In genomic region chr19:21396893-21397572, GRCh38 we compare ENCODE assay signal across 8 cellular contexts. TPM values are rescaled to one million over a fixed set of nuclear protein-coding genes. Genes with fewer than 3 reads are reported as not detected.
A peak's percentile ranks its signal among the peaks of the same experiment; 100 is the strongest.
DNase-seq lines count a peak whose midpoint lies in the region; ATAC-seq, FAIRE-seq and TF ChIP-seq lines count a peak whose summit lies in the region.

Gene ZNF493, plus strand, starts transcription at chr19:21397133. Its CDS starts 105 bp downstream, at chr19:21397238.

- H3K27me3 ChIP-seq in HUES6 (ENCODE audit: control insufficient read depth, insufficient read depth, low read length) (no peaks in the 10 kb centered on the region), PC-3 (ENCODE audit: low read length) (no peaks in the 10 kb centered on the region), esophagus (ENCODE audit: control insufficient read depth in 1 of 2, insufficient read depth in 2 of 2, low read length in 2 of 2) (no peaks in the 10 kb centered on the region), mucosa of rectum (ENCODE audit: control insufficient read depth in 2 of 2, insufficient read depth in 2 of 2, low read length in 2 of 2) (no peaks in the 10 kb centered on the region)

- H3K79me2 ChIP-seq in PC-3 (ENCODE audit: low read length), result no peaks in the 10 kb centered on the region

- peaks cover 58% of the 10 kb centered on the region for H3K36me3 Mint-ChIP-seq in activated T-cell treated with anti-CD3 and anti-CD28 coated beads, Interleukin-2, amount 50 U/mL, for 24 hours (ENCODE audit: low read depth)

- TF ChIP-seq CTCF in D721Med (IDR thresholded peaks at IDR 0.05; ENCODE audit: insufficient read depth, missing control alignments), result no peak
- TF ChIP-seq CTCF in PC-3 (conservative IDR thresholded peaks at IDR 0.05; ENCODE audit: low read depth, low read length), result no peak

- H3K27me3 Mint-ChIP-seq in activated T-cell treated with anti-CD3 and anti-CD28 coated beads, Interleukin-2, amount 50 U/mL, for 24 hours, result no peaks in the 10 kb centered on the region

- BruUV-seq in PC-3 (replicated peaks; lab: Mats Ljungman, UMichigan), result TSS peak; percentile 62

- H3K9me3 ChIP-seq in HUES6 (ENCODE audit: control insufficient read depth, insufficient read depth, low read depth, low read length) (peaks cover 25% of the 10 kb centered on the region; the same call in 1 of the 2 replicates), PC-3 (ENCODE audit: low read length) (0 out of 2 replicates have a peak, but pooled peaks cover 17% of the 10 kb centered on the region), esophagus (ENCODE audit: control insufficient read depth in 2 of 2, insufficient read depth in 1 of 2, low read depth in 1 of 2, low read length in 1 of 2) (peaks cover 0 to 1% of the 10 kb centered on the region in 2 donors), mucosa of rectum (ENCODE audit: control insufficient read depth in 2 of 2, low read length in 2 of 2) (no peaks in the 10 kb centered on the region)

- 0 out of 2 replicates have a peak within 1 kb of the TSS, but pooled peaks have one; percentile 34 for H3K4me2 ChIP-seq in PC-3 (ENCODE audit: low read length)

- POLR2A ChIA-PET in PC-3 (lab: Charles Lee; ENCODE audit: unreplicated experiment), result no interaction called here

- H3K4me3 ChIP-seq in HUES6 (ENCODE audit: low read depth, low read length) (peak within 1 kb of the TSS; percentile 82), PC-3 (ENCODE audit: low read length) (peak within 1 kb of the TSS; percentile 53), esophagus (ENCODE audit: low read depth in 1 of 2, low read length in 2 of 2) (peak within 1 kb of the TSS; percentile 86 to 94), mucosa of rectum (ENCODE audit: low read length in 2 of 2) (peak within 1 kb of the TSS; percentile 86 to 100)

- no peaks in the 10 kb centered on the region for H3K4me1 ChIP-seq in HUES6 (ENCODE audit: control insufficient read depth, insufficient read depth, low read length)
- no peaks in the 10 kb centered on the region for H3K4me1 ChIP-seq in PC-3 (ENCODE audit: insufficient read depth, low read length)
- no peaks in the 10 kb centered on the region for H3K4me1 ChIP-seq in esophagus (ENCODE audit: control insufficient read depth in 2 of 2, insufficient read depth in 2 of 2, low read length in 1 of 2)
- H3K4me1 ChIP-seq in mucosa of rectum (ENCODE audit: control insufficient read depth in 2 of 2, insufficient read depth in 2 of 2, low read length in 2 of 2), result peaks cover 0 to 7% of the 10 kb centered on the region in 2 donors

- ATAC-seq in GM21447 (IDR thresholded peaks at IDR 0.05; ENCODE audit: unreplicated experiment) (peak; percentile 100), PC-3 (peak; percentile 67)

- no peaks in the 10 kb centered on the region; the same call in 1 of the 2 replicates for H3K36me3 ChIP-seq in HUES6 (ENCODE audit: control insufficient read depth, insufficient read depth, low read length)
- no peaks in the 10 kb centered on the region for H3K36me3 ChIP-seq in PC-3 (ENCODE audit: low read depth, low read length)
- no peaks in the 10 kb centered on the region for H3K36me3 ChIP-seq in esophagus (ENCODE audit: control insufficient read depth in 2 of 2, insufficient read depth in 2 of 2, low read length in 1 of 2)
- peaks cover 9% of the 10 kb centered on the region in 2 donors for H3K36me3 ChIP-seq in mucosa of rectum (ENCODE audit: control insufficient read depth in 2 of 2, insufficient read depth in 2 of 2, low read length in 2 of 2)

- peak within 1 kb of the TSS; percentile 93 for H3K27ac Mint-ChIP-seq in activated T-cell treated with anti-CD3 and anti-CD28 coated beads, Interleukin-2, amount 50 U/mL, for 24 hours

- no peak within 1 kb of the TSS for H3K27ac ChIP-seq in HUES6 (ENCODE audit: low read depth, low read length)
- H3K27ac ChIP-seq in PC-3 (ENCODE audit: low read length), result no peak within 1 kb of the TSS
- peak within 1 kb of the TSS; percentile 92 to 97 for H3K27ac ChIP-seq in esophagus (ENCODE audit: low read depth in 2 of 2, low read length in 1 of 2)
- H3K27ac ChIP-seq in mucosa of rectum (ENCODE audit: low read depth in 2 of 2, low read length in 2 of 2), result peak within 1 kb of the TSS; percentile 77 to 87

- peaks cover 24% of the 10 kb centered on the region for H3K9me3 Mint-ChIP-seq in activated T-cell treated with anti-CD3 and anti-CD28 coated beads, Interleukin-2, amount 50 U/mL, for 24 hours

- H3K9me2 ChIP-seq in PC-3 (replicated peaks; ENCODE audit: low read length), result no peaks in the 10 kb centered on the region

- H3K4me1 Mint-ChIP-seq in activated T-cell treated with anti-CD3 and anti-CD28 coated beads, Interleukin-2, amount 50 U/mL, for 24 hours (ENCODE audit: low read depth), result peaks cover 29% of the 10 kb centered on the region

- peak; percentile 64 for FAIRE-seq in D721Med (lab: Jason Lieb, UNC)

- H4K20me1 ChIP-seq in PC-3 (ENCODE audit: low read length), result no peaks in the 10 kb centered on the region

- no peaks in the 10 kb centered on the region for H3F3A ChIP-seq in PC-3 (ENCODE audit: low read length, unreplicated experiment)

- H2AFZ ChIP-seq in PC-3 (ENCODE audit: low read length), result no peak within 1 kb of the TSS

- peak within 1 kb of the TSS; percentile 97 for H3K4me3 Mint-ChIP-seq in activated T-cell treated with anti-CD3 and anti-CD28 coated beads, Interleukin-2, amount 50 U/mL, for 24 hours

- WGBS in esophagus, 2 donors, result 0 to 1% methylated on average over 31 of the region's 31 CpGs

- peak; percentile 22 for DNase-seq in D721Med (ENCODE audit: insufficient read length, low spot score)
- DNase-seq in PC-3, result peak; percentile 45
- peak; percentile 90 for DNase-seq in activated T-cell treated with anti-CD3 and anti-CD28 coated beads, Interleukin-2, amount 50 U/mL, for 24 hours
- peak; percentile 73 to 81 for DNase-seq in stimulated activated CD8-positive, alpha-beta memory T cell treated with anti-CD3 and anti-CD28 coated beads, Interleukin-4, amount 100 ng/mL, for 4 hours (ENCODE audit: low read depth in 2 of 2, low spot score in 1 of 2)

- intact Hi-C loops in PC-3 (cut with micrococcal nuclease), result no loop called here

- H3K9ac ChIP-seq in HUES6 (ENCODE audit: low read length) (peak within 1 kb of the TSS; percentile 85), PC-3 (ENCODE audit: low read length) (no peak within 1 kb of the TSS), mucosa of rectum (ENCODE audit: low read depth in 1 of 2, low read length in 2 of 2) (peak within 1 kb of the TSS; percentile 74 to 98)

- CTCF ChIA-PET in PC-3 (lab: Charles Lee), result no interaction called here

RNA-seq across cellular contexts. Expression of gene ZNF493, which starts in this region (rescaled TPM):
- 1.3 and 3.6 TPM in 2 replicates for total RNA-seq in PC-3 (2014; rRNA removed)
- 1 to 10 TPM; 2.2 to 5.8 TPM for polyA plus RNA-seq in esophagus

Comparison
In these comparisons a context has a peak if more than half of its experiments do, and no peak if none do; other contexts are left out.
1. DNase-seq: peak in every context shown above with its lines; median percentile 90 in activated T-cell treated with anti-CD3 and anti-CD28 coated beads, Interleukin-2, amount 50 U/mL, for 24 hours; 77 in stimulated activated CD8-positive, alpha-beta memory T cell treated with anti-CD3 and anti-CD28 coated beads, Interleukin-4, amount 100 ng/mL, for 4 hours; 45 in PC-3; 22 in D721Med.
2. H3K27ac ChIP-seq: peak in esophagus (2 of 2) and mucosa of rectum (2 of 2); none in HUES6 (single experiment) and PC-3 (single experiment).
3. Peak in every context shown above with its lines, with median percentiles within 50 percentile points of each other: H3K4me3 ChIP-seq.